9 cellular contexts compared by ENCODE assay signal in the genomic region with DNA sequence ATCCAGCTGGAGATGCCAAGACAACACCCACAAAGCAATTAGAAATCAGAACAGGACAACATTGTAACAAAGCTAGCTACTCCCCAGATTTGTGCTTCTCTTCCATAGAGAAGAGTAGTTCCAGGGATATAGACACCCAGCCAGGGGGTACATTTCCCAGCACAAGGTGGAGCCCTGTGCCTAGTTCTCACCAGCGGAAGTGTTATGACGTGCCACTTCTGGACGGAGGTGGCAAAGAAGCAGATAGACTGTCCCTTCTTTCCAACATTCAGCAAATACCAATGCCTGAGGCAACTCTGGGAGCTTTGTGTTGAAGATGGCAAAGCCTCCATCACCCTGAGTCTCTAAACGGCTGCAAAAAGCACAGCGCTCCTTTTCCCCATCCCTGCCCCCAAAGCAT. TPM values are rescaled to one million over a fixed set of nuclear protein-coding genes. Genes with fewer than 3 reads are reported as not detected.
DNase-seq lines count a peak whose midpoint lies in the region; ATAC-seq, FAIRE-seq and TF ChIP-seq lines count a peak whose summit lies in the region.
"Had no signal": no experiment of that assay in that cellular context is flagged by ENCODE, and none has a peak within 500 bp of the region (broad histone marks: within the 10 kb centered on the region; RNA-seq: fewer than 3 reads in every experiment).

No MANE protein-coding gene starts in this region.

- no peaks in the 10 kb centered on the region for H4K20me1 ChIP-seq in fibroblast of lung (ENCODE audit: control insufficient read depth, extremely low read depth, insufficient read depth, low read length)

- peak overlapping the region; percentile 31 for H2AFZ ChIP-seq in fibroblast of lung (ENCODE audit: low read length)

- H3K4me2 ChIP-seq in fibroblast of lung (ENCODE audit: extremely low read depth, insufficient read depth, low read length): no peak overlapping the region

- H3K9me3 ChIP-seq in fibroblast of lung (ENCODE audit: control insufficient read depth, insufficient read depth, low read depth, low read length) (no peaks in the 10 kb centered on the region), ovary (no peaks in the 10 kb centered on the region)
- H3K9me3 ChIP-seq: tibial artery had no signal

- no peak overlapping the region for H3K9ac ChIP-seq in fibroblast of lung (ENCODE audit: insufficient read depth, low read length)

- 44 to 54% (median 50%) methylated on average over 5 of the region's 5 CpGs for WGBS in ovary, 3 donors

- H3K79me2 ChIP-seq in fibroblast of lung (ENCODE audit: control insufficient read depth, insufficient read depth, low read length): no peaks in the 10 kb centered on the region

- peak; percentile 45 for FAIRE-seq in GM12891 (lab: Jason Lieb, UNC)

- H3K27me3 ChIP-seq in fibroblast of lung (ENCODE audit: control insufficient read depth, insufficient read depth, low read length): no peaks in the 10 kb centered on the region
- no peaks in the 10 kb centered on the region for H3K27me3 ChIP-seq in ovary
- H3K27me3 ChIP-seq: tibial artery had no signal

- TF ChIP-seq POLR2A in GM12891 (IDR thresholded peaks at IDR 0.05; ENCODE audit: low read depth, low read length) (no peak), ovary (IDR thresholded peaks at IDR 0.05) (no peak)

- H3K27ac ChIP-seq in fibroblast of lung (ENCODE audit: insufficient read depth, low read length) (no peak overlapping the region), ovary (no peak overlapping the region)
- H3K27ac ChIP-seq: tibial artery had no signal

- DNase-seq in GM12891 (ENCODE audit: insufficient read length, low spot score) (no peak), OCI-M1 (lab: John Stamatoyannopoulos, UW) (peak; percentile 31), fibroblast of lung (ENCODE audit: low read depth in 2 of 2) (peak in 1 of 2 donors; percentile 47), pons (ENCODE audit: low spot score) (peak; percentile 81), ovary (no peak), mesenteric fat pad (ENCODE audit: low spot score) (no peak)
- no peak for DNase-seq in activated CD4-positive, alpha-beta T cell treated with anti-CD3 and anti-CD28 coated beads, Interleukin-2, amount 50 U/mL, for 48 hours

- intact Hi-C loops in ovary (cut with DNase I): no loop called here

- TF ChIP-seq CTCF in fibroblast of lung (conservative IDR thresholded peaks at IDR 0.05 in 1 of 2, IDR thresholded peaks at IDR 0.05 in 1 of 2; ENCODE audit: low read depth in 1 of 2, low read length in 2 of 2): peak; percentile 23 to 39
- TF ChIP-seq CTCF in ovary (IDR thresholded peaks at IDR 0.05): no peak

- H3K4me1 ChIP-seq in fibroblast of lung (ENCODE audit: control insufficient read depth, extremely low read depth, insufficient read depth, low read length) (peaks cover 7% of the 10 kb centered on the region), ovary (ENCODE audit: insufficient read depth) (no peaks in the 10 kb centered on the region)
- H3K4me1 ChIP-seq: tibial artery had no signal

- H3K36me3 ChIP-seq in fibroblast of lung (ENCODE audit: control insufficient read depth, insufficient read depth, low read length) (no peaks in the 10 kb centered on the region), ovary (no peaks in the 10 kb centered on the region)
- H3K36me3 ChIP-seq: tibial artery had no signal

- TF ChIP-seq EP300 in ovary (IDR thresholded peaks at IDR 0.05): no peak

- ATAC-seq in GM18517 (IDR thresholded peaks at IDR 0.05; ENCODE audit: unreplicated experiment): no peak

- no peak overlapping the region for H3K4me3 ChIP-seq in fibroblast of lung (replicated peaks in 1 of 4; ENCODE audit: control extremely low read depth in 1 of 4, insufficient read depth in 1 of 4, low read depth in 3 of 4, low read length in 4 of 4)
- H3K4me3 ChIP-seq in ovary: no peak overlapping the region
- H3K4me3 ChIP-seq: tibial artery had no signal

TF ChIP-seq in GM12891, 5 proteins besides CTCF, POLR2A, EP300 and RAD21:
- no peak for TF ChIP-seq TAF1 (IDR thresholded peaks at IDR 0.05; ENCODE audit: low read depth, low read length)
- no peak for TF ChIP-seq PAX5 (IDR thresholded peaks at IDR 0.05; ENCODE audit: insufficient read depth, low read length, severe bottlenecking)
- TF ChIP-seq POU2F2 (IDR thresholded peaks at IDR 0.05; ENCODE audit: low read depth, low read length): no peak
- TF ChIP-seq POLR2AphosphoS5 (IDR thresholded peaks at IDR 0.05; ENCODE audit: low read depth, low read length): no peak
- no peak for TF ChIP-seq SPI1 (IDR thresholded peaks at IDR 0.05; ENCODE audit: low read depth, low read length)

RNA-seq across cellular contexts. Expression of a gene that starts 23.4 kb away (rescaled TPM):
- polyA plus RNA-seq in GM12891 (2012; ENCODE audit: low read depth, missing spikeins): 19.7 TPM
- 10.3 and 21.5 TPM in 2 replicates for total RNA-seq in fibroblast of lung
- 4.4 and 4.9 TPM in 2 replicates for polyA plus RNA-seq in fibroblast of lung
- polyA plus RNA-seq in fibroblast of lung (2012): 2.4 TPM in 2 replicates
- polyA minus RNA-seq in fibroblast of lung (ENCODE audit: low replicate concordance): 1.5 and 1.8 TPM in 2 replicates
- 10 to 100 TPM in 4 of 7 donors, 1 to 10 TPM in 3; 7.4 to 19.4 (median 11.2) TPM for total RNA-seq in ovary
- 10 to 100 TPM in 1 of 2 donors, 1 to 10 TPM in 1; 4.0 to 11.2 TPM for polyA plus RNA-seq in ovary
- 22.2 TPM for total RNA-seq in mesenteric fat pad

Comparison
In these comparisons a context has a peak if more than half of its experiments do, and no peak if none do; other contexts are left out.
1. DNase-seq: peak in OCI-M1 (single experiment) and pons (single experiment); none in GM12891 (single experiment), ovary (0 of 5), activated CD4-positive, alpha-beta T cell treated with anti-CD3 and anti-CD28 coated beads, Interleukin-2, amount 50 U/mL, for 48 hours (0 of 2) and mesenteric fat pad (single experiment).
2. CTCF ChIP-seq: peak in fibroblast of lung (2 of 2); none in ovary (0 of 3).